ENCODE assay signal across 17 cellular contexts in the genomic region with DNA sequence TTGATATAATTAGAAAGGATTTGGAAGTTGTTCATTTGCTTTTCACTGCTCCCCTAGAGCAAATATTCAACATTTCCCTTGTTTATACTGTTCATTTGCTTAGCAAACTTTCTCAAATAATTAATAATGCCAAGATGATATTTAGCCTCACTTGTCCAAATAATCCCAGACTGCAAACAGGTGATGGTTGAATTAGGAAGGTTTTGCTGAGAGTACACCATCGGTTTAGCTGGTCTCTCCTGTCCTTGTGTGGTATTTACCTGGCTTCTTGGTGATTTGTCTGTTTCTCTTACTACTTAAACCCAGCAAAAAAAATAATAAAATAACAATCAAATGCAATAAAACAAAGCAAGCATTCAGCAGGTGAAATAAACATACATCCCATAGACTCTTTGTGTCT. TPM values are rescaled to one million over a fixed set of nuclear protein-coding genes. Genes with fewer than 3 reads are reported as not detected.
DNase-seq lines count a peak whose midpoint lies in the region; ATAC-seq and TF ChIP-seq lines count a peak whose summit lies in the region.
"Had no signal": no experiment of that assay in that cellular context is flagged by ENCODE, and none has a peak within 500 bp of the region (broad histone marks: within the 10 kb centered on the region; RNA-seq: fewer than 3 reads in every experiment).

No MANE protein-coding gene starts in this region.

- no peak for TF ChIP-seq POLR2A in suprapubic skin (IDR thresholded peaks at IDR 0.05)

- H3K27me3 ChIP-seq in suprapubic skin = no peaks in the 10 kb centered on the region
- H3K27me3 ChIP-seq: BE2C had no signal

- no peaks in the 10 kb centered on the region for H3K4me1 ChIP-seq in suprapubic skin
- H3K4me1 ChIP-seq: BE2C, HAP-1 had no signal

- ATAC-seq in T-helper 17 cell (no peak), memory B cell (ENCODE audit: low read depth) (no peak), HG03354 (IDR thresholded peaks at IDR 0.05; ENCODE audit: poor library complexity, severe bottlenecking, unreplicated experiment) (no peak), GM21529 (IDR thresholded peaks at IDR 0.05; ENCODE audit: unreplicated experiment) (no peak)

- DNase-seq in LNCaP clone FGC (ENCODE audit: low read depth) = peak; percentile 91
- no peak for DNase-seq in T-helper 17 cell
- DNase-seq in memory B cell (ENCODE audit: low spot score in 2 of 2) = no peak
- DNase-seq in suprapubic skin (ENCODE audit: low spot score in 2 of 2) = no peak
- no peak for DNase-seq in stimulated activated CD4-positive, alpha-beta T cell treated with anti-CD3 and anti-CD28 coated beads, Interleukin-4, amount 100 ng/mL, for 24 hours
- DNase-seq: ACHN; BE2C; CD4-positive, alpha-beta memory T cell; DMS153; DMS79; GF-D8; GM23248 had no signal

- peak overlapping the region; percentile 16 for H3K4me3 ChIP-seq in LNCaP clone FGC (ENCODE audit: low read depth, low read length)
- no peak overlapping the region for H3K4me3 ChIP-seq in suprapubic skin
- H3K4me3 ChIP-seq: GM23248, HAP-1 had no signal

- 95% methylated on average over 1 of the region's 1 CpG for WGBS in suprapubic skin

- H3K4me1 Mint-ChIP-seq in T-helper 17 cell (no peaks in the 10 kb centered on the region), memory B cell (peaks cover 4% of the 10 kb centered on the region)

- no peaks in the 10 kb centered on the region for H3K36me3 ChIP-seq in suprapubic skin
- H3K36me3 ChIP-seq: BE2C, HAP-1 had no signal

- TF ChIP-seq EP300 in suprapubic skin (IDR thresholded peaks at IDR 0.05) = no peak

- peak overlapping the region; percentile 59 for H3K27ac Mint-ChIP-seq in T-helper 17 cell
- peak overlapping the region; percentile 8 for H3K27ac Mint-ChIP-seq in memory B cell
- H3K27ac Mint-ChIP-seq: CD14-positive monocyte had no signal

- H3K4me3 Mint-ChIP-seq in T-helper 17 cell (no peak overlapping the region), memory B cell (no peak overlapping the region)
- H3K4me3 Mint-ChIP-seq: CD14-positive monocyte; CD4-positive, alpha-beta memory T cell had no signal

- H3K36me3 Mint-ChIP-seq in T-helper 17 cell (ENCODE audit: low read depth) (peaks cover 2% of the 10 kb centered on the region), memory B cell (peaks cover 4% of the 10 kb centered on the region)

- H3K9me3 Mint-ChIP-seq in memory B cell = no peaks in the 10 kb centered on the region
- H3K9me3 Mint-ChIP-seq: CD14-positive monocyte had no signal

- TF ChIP-seq CTCF in LNCaP clone FGC (IDR thresholded peaks at IDR 0.05; ENCODE audit: control insufficient read depth, extremely low read depth, insufficient read depth) = no peak
- TF ChIP-seq CTCF in suprapubic skin (IDR thresholded peaks at IDR 0.05) = no peak

- no peaks in the 10 kb centered on the region for H3K9me3 ChIP-seq in T-helper 17 cell (ENCODE audit: control insufficient read depth, low read length, poor library complexity, severe bottlenecking)
- H3K9me3 ChIP-seq in suprapubic skin = no peaks in the 10 kb centered on the region
- H3K9me3 ChIP-seq: BE2C, HAP-1 had no signal

- H3K27me3 Mint-ChIP-seq in T-helper 17 cell (no peaks in the 10 kb centered on the region), memory B cell (no peaks in the 10 kb centered on the region)
- H3K27me3 Mint-ChIP-seq: CD4-positive, alpha-beta memory T cell had no signal

- no peak overlapping the region for H3K27ac ChIP-seq in suprapubic skin
- H3K27ac ChIP-seq: GM23248, HL-60 had no signal

RNA-seq across cellular contexts. Expression of a gene that starts 6.5 kb away (rescaled TPM):
- total RNA-seq in T-helper 17 cell (10 to 100 TPM; 28.6 to 29.7 TPM), suprapubic skin (10 to 100 TPM; 27.6 to 52.7 (median 32.1) TPM)

RNA-seq across cellular contexts. Expression of a gene that starts 6.8 kb away (rescaled TPM):
- total RNA-seq in T-helper 17 cell = 10 to 100 TPM; 55.3 to 55.6 TPM
- total RNA-seq in suprapubic skin = 100 to 1,000 TPM; 129 to 276 (median 181) TPM
